ENCODE assay signal across 35 cellular contexts in genomic region chr22:25908212-25908611, GRCh38.
"Had no signal": no experiment of that assay in that cellular context is flagged by ENCODE, and none has a peak within 500 bp of the region (broad histone marks: within the 10 kb centered on the region; RNA-seq: fewer than 3 reads in every experiment).

No MANE protein-coding gene starts in this region.

- H3K4me1 ChIP-seq: adrenal gland, body of pancreas, breast epithelium had no signal

- H3K36me3 ChIP-seq: adrenal gland, brain microvascular endothelial cell, breast epithelium had no signal

- DNase-seq: activated B cell treated with CpG ODN at 0.5 μM for 24 hours; activated CD4-positive, alpha-beta memory T cell treated with anti-CD3 and anti-CD28 coated beads, Interleukin-2, amount 10 ng/mL, durations not matched to agents 7 days and 5 days; activated CD4-positive, alpha-beta T cell treated with anti-CD3 and anti-CD28 coated beads for 4 hours; activated CD4-positive, alpha-beta T cell treated with anti-CD3 and anti-CD28 coated beads, Interleukin-2, amount 10 ng/mL, durations not matched to agents 7 days and 5 days; activated CD4-positive, alpha-beta T cell treated with anti-CD3 and anti-CD28 coated beads, Interleukin-2, amount 50 U/mL, for 48 hours; activated CD4-positive, CD25-positive, alpha-beta regulatory T cell treated with anti-CD3 and anti-CD28 coated beads, Interleukin-2, amount 50 U/mL, for 72 hours; activated CD8-positive, alpha-beta memory T cell treated with anti-CD3 and anti-CD28 coated beads for 24 hours; activated CD8-positive, alpha-beta memory T cell treated with anti-CD3 and anti-CD28 coated beads, Interleukin-2, amount 10 ng/mL, durations not matched to agents 7 days and 5 days; activated CD8-positive, alpha-beta memory T cell treated with anti-CD3 and anti-CD28 coated beads, Interleukin-2, amount 50 U/mL, for 48 hours; activated CD8-positive, alpha-beta T cell treated with anti-CD3 and anti-CD28 coated beads, Interleukin-2, amount 10 ng/mL, durations not matched to agents 7 days and 5 days; activated effector memory CD4-positive, alpha-beta T cell treated with anti-CD3 and anti-CD28 coated beads, Interleukin-2, amount 50 U/mL, for 16 hours; activated gamma-delta T cell treated with Interleukin-2 at 50 U/mL for 16 hours; activated naive CD4-positive, alpha-beta T cell; activated naive CD4-positive, alpha-beta T cell treated with anti-CD3 and anti-CD28 coated beads for 36 hours; activated naive CD4-positive, alpha-beta T cell treated with anti-CD3 and anti-CD28 coated beads, Interleukin-2, amount 50 U/mL, for 16 hours; activated naive CD8-positive, alpha-beta T cell treated with anti-CD3 and anti-CD28 coated beads for 36 hours; activated T-cell treated with anti-CD3 and anti-CD28 coated beads, Interleukin-2, amount 50 U/mL, for 24 hours; activated T-cell treated with anti-CD3 and anti-CD28 coated beads, Interleukin-2, amount 50 U/mL, for 48 hours; adrenal gland; amniotic stem cell; aorta; body of pancreas; brain microvascular endothelial cell; central memory CD4-positive, alpha-beta T cell; SW 1271; T-helper 1 cell; T-helper 2 cell; T-helper 9 cell had no signal

- H3K27me3 Mint-ChIP-seq: activated CD4-positive, alpha-beta memory T cell treated with anti-CD3 and anti-CD28 coated beads, Interleukin-2, amount 10 ng/mL, durations not matched to agents 7 days and 5 days had no signal

- H3K9me3 ChIP-seq: adrenal gland, body of pancreas, breast epithelium had no signal

- H3K36me3 Mint-ChIP-seq: activated CD8-positive, alpha-beta memory T cell treated with anti-CD3 and anti-CD28 coated beads, Interleukin-2, amount 10 ng/mL, durations not matched to agents 7 days and 5 days; activated naive CD4-positive, alpha-beta T cell treated with anti-CD3 and anti-CD28 coated beads, Interleukin-2, amount 50 U/mL, for 72 hours; activated naive CD8-positive, alpha-beta T cell treated with anti-CD3 and anti-CD28 coated beads for 36 hours had no signal

- H3K27ac ChIP-seq: adrenal gland, body of pancreas, brain microvascular endothelial cell, breast epithelium, VCaP had no signal

- H3K27ac Mint-ChIP-seq: activated B cell treated with CpG ODN at 0.5 μM for 24 hours; activated CD4-positive, alpha-beta memory T cell treated with anti-CD3 and anti-CD28 coated beads, Interleukin-2, amount 10 ng/mL, durations not matched to agents 7 days and 5 days; activated CD4-positive, alpha-beta T cell treated with anti-CD3 and anti-CD28 coated beads, Interleukin-2, amount 10 ng/mL, durations not matched to agents 7 days and 5 days; activated CD8-positive, alpha-beta memory T cell treated with anti-CD3 and anti-CD28 coated beads, Interleukin-2, amount 10 ng/mL, durations not matched to agents 7 days and 5 days; activated CD8-positive, alpha-beta T cell treated with anti-CD3 and anti-CD28 coated beads, Interleukin-2, amount 10 ng/mL, durations not matched to agents 7 days and 5 days; activated naive CD4-positive, alpha-beta T cell treated with anti-CD3 and anti-CD28 coated beads for 36 hours; activated naive CD4-positive, alpha-beta T cell treated with anti-CD3 and anti-CD28 coated beads, Interleukin-2, amount 50 U/mL, for 72 hours; activated naive CD8-positive, alpha-beta T cell treated with anti-CD3 and anti-CD28 coated beads for 36 hours; activated T-cell treated with anti-CD3 and anti-CD28 coated beads, Interleukin-2, amount 50 U/mL, for 24 hours; activated T-helper 1 cell treated with anti-CD3 and anti-CD28 coated beads, Interleukin-12 subunit alpha, Interleukin-12 subunit beta, Interleukin-2, Interleukin-4 antibody, amounts not matched to agents 30 ng/mL and 10 ng/mL and 1 ng/mL, durations not matched to agents 14 hours and 24 hours and 36 hours; activated T-helper 17 cell treated with anti-CD3 and anti-CD28 coated beads, Interleukin-2, amount 50 U/mL, for 72 hours; T-helper 1 cell treated with Interleukin-12 subunit alpha and Interleukin-12 subunit beta and Interleukin-4 antibody, amounts not matched to agents 30 μg/mL and 1 μg/mL, for 36 hours; T-helper 2 cell treated with Interferon-gamma antibody and Interleukin-4, amounts not matched to agents 5 μg/mL and 100 μg/mL, for 36 hours had no signal

- H3K4me3 ChIP-seq: adrenal gland, body of pancreas, breast epithelium had no signal

- H3K9me3 Mint-ChIP-seq: activated CD4-positive, alpha-beta memory T cell treated with anti-CD3 and anti-CD28 coated beads, Interleukin-2, amount 10 ng/mL, durations not matched to agents 7 days and 5 days; activated CD4-positive, alpha-beta T cell treated with anti-CD3 and anti-CD28 coated beads, Interleukin-2, amount 10 ng/mL, durations not matched to agents 7 days and 5 days; activated T-helper 1 cell treated with anti-CD3 and anti-CD28 coated beads, Interleukin-12 subunit alpha, Interleukin-12 subunit beta, Interleukin-2, Interleukin-4 antibody, amounts not matched to agents 30 ng/mL and 10 ng/mL and 1 ng/mL, durations not matched to agents 14 hours and 24 hours and 36 hours; activated T-helper 17 cell treated with anti-CD3 and anti-CD28 coated beads, Interleukin-2, amount 50 U/mL, for 72 hours; T-helper 1 cell treated with Interleukin-12 subunit alpha and Interleukin-12 subunit beta and Interleukin-4 antibody, amounts not matched to agents 30 μg/mL and 1 μg/mL, for 36 hours; T-helper 2 cell treated with Interferon-gamma antibody and Interleukin-4, amounts not matched to agents 5 μg/mL and 100 μg/mL, for 36 hours had no signal

- H3K4me3 Mint-ChIP-seq: activated B cell treated with CpG ODN at 0.5 μM for 24 hours; activated CD4-positive, alpha-beta memory T cell treated with anti-CD3 and anti-CD28 coated beads, Interleukin-2, amount 10 ng/mL, durations not matched to agents 7 days and 5 days; activated CD4-positive, alpha-beta T cell treated with anti-CD3 and anti-CD28 coated beads, Interleukin-2, amount 10 ng/mL, durations not matched to agents 7 days and 5 days; activated CD8-positive, alpha-beta memory T cell treated with anti-CD3 and anti-CD28 coated beads, Interleukin-2, amount 10 ng/mL, durations not matched to agents 7 days and 5 days; activated CD8-positive, alpha-beta T cell treated with anti-CD3 and anti-CD28 coated beads, Interleukin-2, amount 10 ng/mL, durations not matched to agents 7 days and 5 days; activated naive CD4-positive, alpha-beta T cell treated with anti-CD3 and anti-CD28 coated beads for 36 hours; activated naive CD8-positive, alpha-beta T cell treated with anti-CD3 and anti-CD28 coated beads for 36 hours; activated T-cell treated with anti-CD3 and anti-CD28 coated beads, Interleukin-2, amount 50 U/mL, for 24 hours; activated T-helper 1 cell treated with anti-CD3 and anti-CD28 coated beads, Interleukin-12 subunit alpha, Interleukin-12 subunit beta, Interleukin-2, Interleukin-4 antibody, amounts not matched to agents 30 ng/mL and 10 ng/mL and 1 ng/mL, durations not matched to agents 14 hours and 24 hours and 36 hours; activated T-helper 17 cell treated with anti-CD3 and anti-CD28 coated beads, Interleukin-2, amount 50 U/mL, for 72 hours; T-helper 1 cell treated with Interleukin-12 subunit alpha and Interleukin-12 subunit beta and Interleukin-4 antibody, amounts not matched to agents 30 μg/mL and 1 μg/mL, for 36 hours; T-helper 2 cell treated with Interferon-gamma antibody and Interleukin-4, amounts not matched to agents 5 μg/mL and 100 μg/mL, for 36 hours had no signal

- H3K27me3 ChIP-seq: adrenal gland, brain microvascular endothelial cell had no signal

- H3K4me1 Mint-ChIP-seq: activated B cell treated with CpG ODN at 0.5 μM for 24 hours; activated CD4-positive, alpha-beta memory T cell treated with anti-CD3 and anti-CD28 coated beads, Interleukin-2, amount 10 ng/mL, durations not matched to agents 7 days and 5 days; activated CD4-positive, alpha-beta T cell treated with anti-CD3 and anti-CD28 coated beads, Interleukin-2, amount 10 ng/mL, durations not matched to agents 7 days and 5 days; activated CD8-positive, alpha-beta memory T cell treated with anti-CD3 and anti-CD28 coated beads, Interleukin-2, amount 10 ng/mL, durations not matched to agents 7 days and 5 days; activated naive CD8-positive, alpha-beta T cell treated with anti-CD3 and anti-CD28 coated beads for 36 hours; activated T-helper 17 cell treated with anti-CD3 and anti-CD28 coated beads, Interleukin-2, amount 50 U/mL, for 72 hours had no signal

- ATAC-seq: activated CD8-positive, alpha-beta memory T cell treated with anti-CD3 and anti-CD28 coated beads, Interleukin-2, amount 10 ng/mL, durations not matched to agents 7 days and 5 days; activated CD8-positive, alpha-beta T cell treated with anti-CD3 and anti-CD28 coated beads, Interleukin-2, amount 10 ng/mL, durations not matched to agents 7 days and 5 days; activated naive CD4-positive, alpha-beta T cell treated with anti-CD3 and anti-CD28 coated beads, Interleukin-2, amount 50 U/mL, for 72 hours; activated T-helper 17 cell treated with anti-CD3 and anti-CD28 coated beads, Interleukin-2, amount 50 U/mL, for 72 hours; body of pancreas had no signal
